In the genomic region with DNA sequence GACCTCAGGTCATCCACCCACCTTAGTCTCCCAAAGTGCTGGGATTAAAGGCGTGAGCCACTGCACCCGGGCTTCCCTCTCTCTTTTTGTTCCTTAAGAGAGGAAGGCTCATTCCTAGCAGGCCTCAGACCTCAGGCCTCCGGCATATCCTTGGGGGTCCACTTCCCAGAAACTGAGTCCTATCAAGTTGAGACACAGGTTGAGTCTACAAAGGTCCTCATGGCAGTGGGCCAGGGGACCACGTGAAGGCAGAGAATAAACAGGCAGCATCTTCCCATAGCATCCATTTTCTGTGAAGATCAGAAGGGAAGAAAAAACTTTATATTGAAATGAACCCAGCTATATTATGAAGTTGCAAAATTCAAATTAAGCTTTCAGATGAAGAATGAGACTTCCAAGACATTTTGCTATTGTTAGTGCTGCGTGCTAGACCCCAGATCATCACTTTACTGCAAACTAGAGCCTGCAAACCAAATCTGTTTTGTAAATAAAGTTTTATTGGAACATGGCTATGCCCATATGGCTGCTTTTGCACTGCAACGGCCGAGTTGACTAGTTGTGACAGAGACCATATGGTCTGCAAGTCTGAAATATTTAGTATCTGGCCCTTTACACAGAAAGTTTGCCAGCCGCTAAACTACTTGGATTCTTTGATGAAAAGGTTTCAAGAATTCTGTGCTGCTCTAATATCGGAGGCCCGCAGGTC, we compare ENCODE assay signal across 36 cellular contexts. TPM values are rescaled to one million over a fixed set of nuclear protein-coding genes. Genes with fewer than 3 reads are reported as not detected.
"Had no signal": no experiment of that assay in that cellular context is flagged by ENCODE, and none has a peak within 500 bp of the region (broad histone marks: within the 10 kb centered on the region; RNA-seq: fewer than 3 reads in every experiment).

No MANE protein-coding gene starts in this region.

- DNase-seq: dorsolateral prefrontal cortex; effector CD4-positive, alpha-beta T cell; heart right ventricle; hippocampal formation; left cardiac atrium; left lung; mesenchymal stem cell; mucosa of descending colon; naive B cell; stimulated activated CD4-positive, alpha-beta T cell treated with anti-CD3 and anti-CD28 coated beads, Interleukin-12 subunit alpha, Interleukin-12 subunit beta, amount 100 ng/mL, for 4 hours; stimulated activated CD4-positive, alpha-beta T cell treated with anti-CD3 and anti-CD28 coated beads, Interleukin-2, amount 100 ng/mL, for 24 hours; stimulated activated CD4-positive, alpha-beta T cell treated with anti-CD3 and anti-CD28 coated beads, Interleukin-4, amount 100 ng/mL, for 24 hours; stimulated activated naive CD4-positive, alpha-beta T cell treated with Interleukin-2 at 50 U/mL for 16 hours; stomach; substantia nigra; testis; tibial artery; upper lobe of left lung had no signal

- ATAC-seq: gastroesophageal sphincter, heart right ventricle, left cardiac atrium, left lung, sciatic nerve had no signal

- FAIRE-seq: colon, islet of Langerhans, urothelium cell line had no signal

- H3K27ac ChIP-seq: dorsolateral prefrontal cortex, epithelial cell of prostate, heart right ventricle, neutrophil, parathyroid adenoma, testis, tibial artery, upper lobe of left lung had no signal

- H3K79me2 ChIP-seq: parathyroid adenoma had no signal

- H3K4me2 ChIP-seq: smooth muscle cell had no signal

- H3K36me3 ChIP-seq: gastroesophageal sphincter, heart right ventricle, left lung, neutrophil, stomach, tibial artery, upper lobe of left lung had no signal

- H3K4me1 ChIP-seq: heart right ventricle, left lung, parathyroid adenoma, tibial artery, upper lobe of left lung had no signal

- H3K9me3 ChIP-seq: gastroesophageal sphincter, left lung, mucosa of descending colon, neutrophil, stomach, testis, tibial artery, upper lobe of left lung had no signal

- H3K4me3 ChIP-seq: dorsolateral prefrontal cortex, gastroesophageal sphincter, heart right ventricle, left lung, mucosa of descending colon, smooth muscle cell, stomach, testis, tibial artery, upper lobe of left lung had no signal

- H3K9ac ChIP-seq: parathyroid adenoma had no signal

- H3K27me3 ChIP-seq: dorsolateral prefrontal cortex, gastroesophageal sphincter, left lung, neutrophil, stomach, testis, upper lobe of left lung had no signal

- H2AFZ ChIP-seq: parathyroid adenoma had no signal

RNA-seq across cellular contexts. Expression of a gene that starts 3.5 kb away (rescaled TPM):
- total RNA-seq: dorsolateral prefrontal cortex; gastroesophageal sphincter; kidney epithelial cell; left cardiac atrium; left lung; lower leg skin; lung microvascular endothelial cell; mesothelial cell of epicardium; mucosa of descending colon; natural killer cell treated with Interleukin-12 subunit alpha and Interleukin-12 subunit beta and Interleukin-15 and Interleukin-18, amount 100 ng/mL, for 72 hours; neural crest cell; omental fat pad; progenitor cell of endocrine pancreas had no signal
- polyA plus RNA-seq: smooth muscle cell had no signal

RNA-seq across cellular contexts. Expression of a gene that starts 14.8 kb away (rescaled TPM):
- total RNA-seq: esophagus mucosa, gastroesophageal sphincter, kidney epithelial cell, left cardiac atrium, lower leg skin, lung microvascular endothelial cell, mucosa of descending colon, smooth muscle cell, stomach had no signal

RNA-seq across cellular contexts. Expression of a gene that starts 22.9 kb away (rescaled TPM):
- total RNA-seq: dorsolateral prefrontal cortex; esophagus mucosa; gastroesophageal sphincter; heart right ventricle; kidney epithelial cell; left cardiac atrium; lung microvascular endothelial cell; mesothelial cell of epicardium; mucosa of descending colon; natural killer cell treated with Interleukin-12 subunit alpha and Interleukin-12 subunit beta and Interleukin-15 and Interleukin-18, amount 100 ng/mL, for 72 hours; neural crest cell; omental fat pad; progenitor cell of endocrine pancreas; sciatic nerve; smooth muscle cell; stomach had no signal
- polyA plus RNA-seq: heart right ventricle, smooth muscle cell, stomach had no signal
